Comparison of ENCODE assay signal across 11 cellular contexts in the genomic region with DNA sequence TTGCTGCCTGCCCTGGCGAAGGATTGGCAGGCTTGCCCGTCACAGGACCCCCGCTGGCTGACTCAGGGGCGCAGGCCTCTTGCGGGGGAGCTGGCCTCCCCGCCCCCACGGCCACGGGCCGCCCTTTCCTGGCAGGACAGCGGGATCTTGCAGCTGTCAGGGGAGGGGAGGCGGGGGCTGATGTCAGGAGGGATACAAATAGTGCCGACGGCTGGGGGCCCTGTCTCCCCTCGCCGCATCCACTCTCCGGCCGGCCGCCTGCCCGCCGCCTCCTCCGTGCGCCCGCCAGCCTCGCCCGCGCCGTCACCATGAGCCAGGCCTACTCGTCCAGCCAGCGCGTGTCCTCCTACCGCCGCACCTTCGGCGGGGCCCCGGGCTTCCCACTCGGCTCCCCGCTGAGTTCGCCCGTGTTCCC.
DNase-seq lines count a peak whose midpoint lies in the region; ATAC-seq lines count a peak whose summit lies in the region.
"Had no signal": no experiment of that assay in that cellular context is flagged by ENCODE, and none has a peak within 500 bp of the region (broad histone marks: within the 10 kb centered on the region; RNA-seq: fewer than 3 reads in every experiment).

A gene (plus strand): TSS at position 223 of the 415 bp plus-strand sequence. CDS start 86 bp downstream, at position 309.

- H3K4me3 ChIP-seq in duodenal mucosa (ENCODE audit: low read depth in 1 of 2, low read length in 2 of 2) (peak within 1 kb of the TSS; percentile 13 to 40), skeletal muscle cell (ENCODE audit: low read depth, low read length) (peak within 1 kb of the TSS; percentile 60)

- no peaks in the 10 kb centered on the region for H3K36me3 ChIP-seq in duodenal mucosa (ENCODE audit: control insufficient read depth in 1 of 2, insufficient read depth in 2 of 2, low read length in 2 of 2)

- H3K9ac ChIP-seq in duodenal mucosa (ENCODE audit: low read depth in 1 of 2, low read length in 2 of 2): peak within 1 kb of the TSS in 1 of 2 donors; percentile 29

- DNase-seq in GM03348 (ENCODE audit: low spot score): peak; percentile 33
- peak; percentile 81 for DNase-seq in left kidney (ENCODE audit: low read depth, low spot score)
- DNase-seq in skeletal muscle cell (ENCODE audit: low read depth): no peak
- no peak for DNase-seq in NCI-H2171 treated with DMSO at 0.1 percent for 48 hours (lab: John Stamatoyannopoulos, UW)
- DNase-seq in NCI-H1436 (lab: John Stamatoyannopoulos, UW): no peak
- no peak for DNase-seq in hypothalamus (lab: John Stamatoyannopoulos, UW)
- DNase-seq: activated CD4-positive, alpha-beta T cell treated with anti-CD3 and anti-CD28 coated beads for 48 hours; NCI-H2107; SIG-M5 had no signal

- no peak for ATAC-seq in HG02798 (IDR thresholded peaks at IDR 0.05; ENCODE audit: poor library complexity, unreplicated experiment)

- H3K27ac ChIP-seq in duodenal mucosa (ENCODE audit: low read depth, low read length): peak within 1 kb of the TSS; percentile 44

- H3K9me3 ChIP-seq in duodenal mucosa (ENCODE audit: control insufficient read depth in 1 of 2, low read length in 2 of 2): no peaks in the 10 kb centered on the region

- H3K27me3 ChIP-seq in duodenal mucosa (ENCODE audit: control insufficient read depth in 1 of 2, insufficient read depth in 2 of 2, low read length in 2 of 2): peaks cover 24 to 30% of the 10 kb centered on the region in 2 donors

- no peaks in the 10 kb centered on the region for H3K4me1 ChIP-seq in duodenal mucosa (ENCODE audit: control insufficient read depth in 1 of 2, insufficient read depth in 2 of 2, low read length in 2 of 2)

Comparison
In these comparisons a context has a peak if more than half of its experiments do, and no peak if none do; other contexts are left out.
1. DNase-seq: peak in GM03348 (single experiment) and left kidney (single experiment); none in skeletal muscle cell (single experiment), NCI-H2171 treated with DMSO at 0.1 percent for 48 hours (single experiment), NCI-H1436 (single experiment) and hypothalamus (0 of 51).